ENCODE assay signal across 8 cellular contexts in genomic region chr12:79690606-79691298, GRCh38. TPM values are rescaled to one million over a fixed set of nuclear protein-coding genes. Genes with fewer than 3 reads are reported as not detected.
DNase-seq lines count a peak whose midpoint lies in the region; ATAC-seq and TF ChIP-seq lines count a peak whose summit lies in the region.

TSS of gene PAWR (minus strand) at chr12:79690964. CDS start at chr12:79690244, 720 bp downstream.

- H3K36me3 ChIP-seq in tibial nerve, result no peaks in the 10 kb centered on the region

- H3K27me3 ChIP-seq in mononuclear cell (ENCODE audit: insufficient read depth, low read length) (peaks cover 34% of the 10 kb centered on the region), tibial nerve (no peaks in the 10 kb centered on the region)

- H3K4me1 ChIP-seq in mononuclear cell (ENCODE audit: insufficient read depth, low read length), result peaks cover 18% of the 10 kb centered on the region
- peaks cover 0 to 29% (median 1%) of the 10 kb centered on the region in 4 donors for H3K4me1 ChIP-seq in tibial nerve

- no peak for TF ChIP-seq POLR2A in tibial nerve (IDR thresholded peaks at IDR 0.05)

- TF ChIP-seq CTCF in AG09319 (IDR thresholded peaks at IDR 0.05; ENCODE audit: low read depth, low read length) (peak; percentile 19), WI38 (IDR thresholded peaks at IDR 0.05; ENCODE audit: low read depth, low read length) (no peak), epithelial cell of esophagus (IDR thresholded peaks at IDR 0.05; ENCODE audit: insufficient read depth, low read depth, low read length, missing control alignments) (peak; percentile 28), tibial nerve (IDR thresholded peaks at IDR 0.05) (peak in 3 of 5 experiments; percentile 14 to 17 (median 15))

- WGBS in tibial nerve, 2 donors, result 0 to 1% methylated on average over 38 to 41 of the region's 94 CpGs

- no peak for DNase-seq in AG09319 (ENCODE audit: extremely low read depth, low read depth)
- peak; percentile 69 for DNase-seq in NCI-H187 treated with DMSO at 0.1 percent for 48 hours (lab: John Stamatoyannopoulos, UW)
- DNase-seq in epithelial cell of esophagus (ENCODE audit: low read depth), result peak; percentile 89
- DNase-seq in tibial nerve (ENCODE audit: low spot score in 2 of 2), result peak; percentile 21 to 24

- ATAC-seq in GM18511 (IDR thresholded peaks at IDR 0.05; ENCODE audit: unreplicated experiment) (peak; percentile 68), HG02885 (IDR thresholded peaks at IDR 0.05; ENCODE audit: poor library complexity, unreplicated experiment) (peak; percentile 68)

- peak in 1 of 2 donors; percentile 36 for TF ChIP-seq EP300 in tibial nerve (IDR thresholded peaks at IDR 0.05)

- no peaks in the 10 kb centered on the region for H3K9me3 ChIP-seq in mononuclear cell (ENCODE audit: low read depth, low read length)
- no peaks in the 10 kb centered on the region for H3K9me3 ChIP-seq in tibial nerve

- H3K4me3 ChIP-seq in WI38 (ENCODE audit: low read depth, low read length) (peak within 1 kb of the TSS; percentile 91), epithelial cell of esophagus (ENCODE audit: low read length) (peak within 1 kb of the TSS; percentile 73), mononuclear cell (ENCODE audit: low read length) (peak within 1 kb of the TSS; percentile 48), tibial nerve (peak within 1 kb of the TSS; percentile 55 to 97 (median 88))

- peak within 1 kb of the TSS; percentile 70 to 89 (median 78) for H3K27ac ChIP-seq in tibial nerve

RNA-seq across cellular contexts. Expression of gene PAWR, which starts in this region (rescaled TPM):
- 8.7 TPM for total RNA-seq in mononuclear cell
- total RNA-seq in tibial nerve, result 100 to 1,000 TPM in 1 of 4 donors, 10 to 100 TPM in 3; 54.8 to 159 (median 65.8) TPM
